ENCODE assay signal across 8 cellular contexts in the genomic region with DNA sequence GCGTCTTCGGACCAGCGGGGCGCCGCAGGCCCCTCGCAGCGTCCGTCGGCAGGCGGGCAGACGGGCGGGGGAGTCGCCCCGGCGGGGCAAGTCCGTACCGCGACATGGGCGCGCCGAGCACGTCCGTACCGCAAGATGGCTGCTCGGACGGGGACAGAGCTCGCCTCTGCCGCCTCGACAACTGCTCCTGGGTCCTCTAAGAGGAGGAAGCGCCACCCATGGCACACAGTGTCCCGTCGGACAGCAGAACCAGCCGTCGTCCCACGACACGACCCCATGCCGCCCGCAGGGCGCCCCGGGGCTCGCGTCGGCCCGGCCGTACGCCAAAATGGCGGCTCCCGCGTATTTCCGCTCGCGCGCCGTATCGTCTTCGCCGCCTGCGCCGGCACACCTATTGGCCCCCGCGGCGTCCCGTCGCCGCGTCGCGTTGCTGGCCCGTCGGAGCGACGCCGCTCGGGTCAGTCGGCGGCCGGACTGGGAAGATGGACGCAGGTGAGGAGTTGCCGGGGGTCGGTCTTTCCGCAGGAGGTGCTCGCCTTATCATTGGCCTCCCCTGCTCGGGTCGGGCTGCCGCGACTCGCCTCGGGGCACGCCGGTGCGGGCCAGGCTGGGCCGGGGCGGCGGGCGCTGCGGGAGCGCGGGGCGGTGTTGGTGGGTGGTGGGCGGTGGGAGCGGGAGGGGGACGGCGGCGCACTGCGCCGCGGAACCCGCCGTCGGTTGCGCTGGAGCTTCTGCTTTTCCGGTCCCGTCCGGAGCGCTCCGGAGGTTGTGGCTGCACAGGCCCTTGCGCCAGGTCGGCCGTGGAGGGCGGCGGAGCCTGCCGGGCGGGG. TPM values are rescaled to one million over a fixed set of nuclear protein-coding genes. Genes with fewer than 3 reads are reported as not detected.
A peak's percentile ranks its signal among the peaks of the same experiment; 100 is the strongest.
DNase-seq lines count a peak whose midpoint lies in the region; ATAC-seq and TF ChIP-seq lines count a peak whose summit lies in the region.

A gene (plus strand): TSS at position 461 of the 830 bp plus-strand sequence. CDS start 22 bp downstream, at position 483.

- no peak for DNase-seq in AG04450 (ENCODE audit: low read depth, low spot score)
- DNase-seq in NCI-H2227 treated with DMSO at 0.1 percent for 48 hours (lab: John Stamatoyannopoulos, UW): peak; percentile 85
- peak; percentile 74 for DNase-seq in central memory CD4-positive, alpha-beta T cell
- peak; percentile 87 for DNase-seq in islet precursor cell
- DNase-seq in stimulated activated CD4-positive, alpha-beta T cell treated with anti-CD3 and anti-CD28 coated beads, Interleukin-12 subunit alpha, Interleukin-12 subunit beta, amount 100 ng/mL, for 4 hours: peak; percentile 76

- H3K4me3 ChIP-seq in AG04450 (ENCODE audit: low read depth, low read length): peak within 1 kb of the TSS; percentile 91

- peak within 1 kb of the TSS; percentile 92 for H3K27ac ChIP-seq in AG04450 (ENCODE audit: low read depth, low read length)

- no peak for TF ChIP-seq CTCF in AG04450 (IDR thresholded peaks at IDR 0.05; ENCODE audit: low read depth, low read length)

- CTCF ChIA-PET in AG04450 (lab: Charles Lee): interaction anchor here (1.5 kb wide), 1 partner anchor 22 kb away, joined by 5 read pairs; no protein-coding TSS in a partner anchor

- H3K9me3 ChIP-seq in AG04450 (ENCODE audit: control insufficient read depth, insufficient read depth, low read length): peaks cover 5% of the 10 kb centered on the region; the same call in 1 of the 2 replicates

- POLR2A ChIA-PET in AG04450 (lab: Yijun Ruan, JAX): interaction anchor here (0.5 to 1.6 kb wide), 7 partner anchors 13 to 380 kb away, joined by 3 to 5 read pairs (median 4); a partner anchor contains a TSS

- ATAC-seq in GM18868 (IDR thresholded peaks at IDR 0.05; ENCODE audit: unreplicated experiment) (peak; percentile 67), HG03103 (IDR thresholded peaks at IDR 0.05; ENCODE audit: low read depth, unreplicated experiment) (peak; percentile 53)
- peak; percentile 60 to 63 for ATAC-seq in activated CD4-positive, CD25-positive, alpha-beta regulatory T cell treated with anti-CD3 and anti-CD28 coated beads, Interleukin-2, amount 50 U/mL, for 24 hours

- H3K27me3 ChIP-seq in AG04450 (ENCODE audit: control insufficient read depth, insufficient read depth, low read length): no peaks in the 10 kb centered on the region

RNA-seq across cellular contexts. Expression of the gene that starts here (rescaled TPM):
- polyA plus RNA-seq in AG04450 (2011; rRNA removed): 82.4 and 98.2 TPM in 2 replicates
- 94.4 and 144 TPM in 2 replicates for polyA minus RNA-seq in AG04450 (2011; rRNA and poly(A)+ RNA removed)
